Comparison of ENCODE assay signal across 1 cellular context in the genomic region with DNA sequence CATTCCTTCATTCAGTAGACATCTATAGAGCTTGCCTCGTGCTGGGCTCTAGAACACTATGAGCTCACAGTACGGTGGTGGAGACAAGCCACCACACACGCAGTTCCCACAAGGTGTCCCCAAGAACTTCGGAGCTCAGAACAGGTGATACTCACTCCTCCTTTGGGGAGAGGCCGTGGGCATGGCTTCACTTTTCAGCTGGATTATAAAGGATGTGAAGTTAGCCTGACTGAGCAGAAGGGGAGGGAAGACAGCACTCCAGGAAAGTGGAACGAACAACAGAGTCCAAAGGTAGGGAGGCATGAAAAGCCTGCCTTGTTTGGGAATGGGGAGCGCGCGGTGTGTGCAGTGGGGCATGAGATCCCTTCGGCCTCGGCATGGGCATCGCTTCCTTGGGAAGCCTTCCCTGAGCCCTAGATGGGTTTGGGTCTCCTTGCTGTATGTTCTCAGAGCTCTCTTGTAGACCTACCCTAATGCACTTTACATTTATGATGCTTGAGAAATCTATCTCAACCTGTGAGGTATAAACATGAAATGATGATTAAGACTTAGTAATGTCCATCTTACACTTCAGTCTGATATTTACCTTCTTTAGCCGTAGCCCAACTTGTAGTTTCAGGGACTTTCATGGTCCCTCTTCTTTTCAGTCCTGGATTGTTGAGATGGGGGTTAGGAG.
TF ChIP-seq lines count a peak whose summit lies in the region.

No MANE protein-coding gene starts in this region.

TF ChIP-seq in K562, 482 proteins besides CTCF, POLR2A, EP300 and RAD21 (continued from another document and continues in another):
- TF ChIP-seq, protein P1, sequence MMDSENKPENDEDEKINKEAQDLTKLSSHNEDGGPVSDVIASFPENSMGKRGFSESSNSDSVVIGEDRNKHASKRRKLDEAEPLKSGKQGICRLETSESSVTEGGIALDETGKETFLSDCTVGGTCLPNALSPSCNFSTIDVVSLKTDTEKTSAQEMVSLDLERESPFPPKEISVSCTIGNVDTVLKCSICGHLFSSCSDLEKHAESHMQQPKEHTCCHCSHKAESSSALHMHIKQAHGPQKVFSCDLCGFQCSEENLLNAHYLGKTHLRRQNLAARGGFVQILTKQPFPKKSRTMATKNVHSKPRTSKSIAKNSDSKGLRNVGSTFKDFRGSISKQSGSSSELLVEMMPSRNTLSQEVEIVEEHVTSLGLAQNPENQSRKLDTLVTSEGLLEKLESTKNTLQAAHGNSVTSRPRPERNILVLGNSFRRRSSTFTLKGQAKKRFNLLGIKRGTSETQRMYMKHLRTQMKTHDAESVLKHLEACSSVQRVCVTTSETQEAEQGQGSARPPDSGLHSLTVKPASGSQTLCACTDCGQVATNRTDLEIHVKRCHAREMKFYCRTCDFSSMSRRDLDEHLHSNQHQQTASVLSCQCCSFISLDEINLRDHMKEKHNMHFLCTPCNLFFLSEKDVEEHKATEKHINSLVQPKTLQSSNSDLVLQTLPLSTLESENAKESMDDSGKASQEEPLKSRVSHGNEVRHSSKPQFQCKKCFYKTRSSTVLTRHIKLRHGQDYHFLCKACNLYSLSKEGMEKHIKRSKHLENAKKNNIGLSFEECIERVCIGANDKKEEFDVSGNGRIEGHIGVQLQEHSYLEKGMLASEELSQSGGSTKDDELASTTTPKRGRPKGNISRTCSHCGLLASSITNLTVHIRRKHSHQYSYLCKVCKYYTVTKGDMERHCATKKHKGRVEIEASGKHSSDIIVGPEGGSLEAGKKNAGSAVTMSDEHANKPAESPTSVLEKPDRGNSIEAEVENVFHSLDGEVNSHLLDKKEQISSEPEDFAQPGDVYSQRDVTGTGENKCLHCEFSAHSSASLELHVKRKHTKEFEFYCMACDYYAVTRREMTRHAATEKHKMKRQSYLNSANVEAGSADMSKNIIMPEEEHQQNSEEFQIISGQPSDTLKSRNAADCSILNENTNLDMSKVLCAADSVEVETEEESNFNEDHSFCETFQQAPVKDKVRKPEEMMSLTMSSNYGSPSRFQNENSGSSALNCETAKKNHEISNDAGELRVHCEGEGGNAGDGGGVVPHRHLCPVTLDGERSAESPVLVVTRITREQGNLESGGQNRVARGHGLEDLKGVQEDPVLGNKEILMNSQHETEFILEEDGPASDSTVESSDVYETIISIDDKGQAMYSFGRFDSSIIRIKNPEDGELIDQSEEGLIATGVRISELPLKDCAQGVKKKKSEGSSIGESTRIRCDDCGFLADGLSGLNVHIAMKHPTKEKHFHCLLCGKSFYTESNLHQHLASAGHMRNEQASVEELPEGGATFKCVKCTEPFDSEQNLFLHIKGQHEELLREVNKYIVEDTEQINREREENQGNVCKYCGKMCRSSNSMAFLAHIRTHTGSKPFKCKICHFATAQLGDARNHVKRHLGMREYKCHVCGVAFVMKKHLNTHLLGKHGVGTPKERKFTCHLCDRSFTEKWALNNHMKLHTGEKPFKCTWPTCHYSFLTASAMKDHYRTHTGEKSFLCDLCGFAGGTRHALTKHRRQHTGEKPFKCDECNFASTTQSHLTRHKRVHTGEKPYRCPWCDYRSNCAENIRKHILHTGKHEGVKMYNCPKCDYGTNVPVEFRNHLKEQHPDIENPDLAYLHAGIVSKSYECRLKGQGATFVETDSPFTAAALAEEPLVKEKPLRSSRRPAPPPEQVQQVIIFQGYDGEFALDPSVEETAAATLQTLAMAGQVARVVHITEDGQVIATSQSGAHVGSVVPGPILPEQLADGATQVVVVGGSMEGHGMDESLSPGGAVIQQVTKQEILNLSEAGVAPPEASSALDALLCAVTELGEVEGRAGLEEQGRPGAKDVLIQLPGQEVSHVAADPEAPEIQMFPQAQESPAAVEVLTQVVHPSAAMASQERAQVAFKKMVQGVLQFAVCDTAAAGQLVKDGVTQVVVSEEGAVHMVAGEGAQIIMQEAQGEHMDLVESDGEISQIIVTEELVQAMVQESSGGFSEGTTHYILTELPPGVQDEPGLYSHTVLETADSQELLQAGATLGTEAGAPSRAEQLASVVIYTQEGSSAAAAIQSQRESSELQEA (IDR thresholded peaks at IDR 0.05; ENCODE audit: low read depth): no peak
- TF ChIP-seq, protein P2, sequence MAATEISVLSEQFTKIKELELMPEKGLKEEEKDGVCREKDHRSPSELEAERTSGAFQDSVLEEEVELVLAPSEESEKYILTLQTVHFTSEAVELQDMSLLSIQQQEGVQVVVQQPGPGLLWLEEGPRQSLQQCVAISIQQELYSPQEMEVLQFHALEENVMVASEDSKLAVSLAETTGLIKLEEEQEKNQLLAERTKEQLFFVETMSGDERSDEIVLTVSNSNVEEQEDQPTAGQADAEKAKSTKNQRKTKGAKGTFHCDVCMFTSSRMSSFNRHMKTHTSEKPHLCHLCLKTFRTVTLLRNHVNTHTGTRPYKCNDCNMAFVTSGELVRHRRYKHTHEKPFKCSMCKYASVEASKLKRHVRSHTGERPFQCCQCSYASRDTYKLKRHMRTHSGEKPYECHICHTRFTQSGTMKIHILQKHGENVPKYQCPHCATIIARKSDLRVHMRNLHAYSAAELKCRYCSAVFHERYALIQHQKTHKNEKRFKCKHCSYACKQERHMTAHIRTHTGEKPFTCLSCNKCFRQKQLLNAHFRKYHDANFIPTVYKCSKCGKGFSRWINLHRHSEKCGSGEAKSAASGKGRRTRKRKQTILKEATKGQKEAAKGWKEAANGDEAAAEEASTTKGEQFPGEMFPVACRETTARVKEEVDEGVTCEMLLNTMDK (IDR thresholded peaks at IDR 0.05; ENCODE audit: borderline replicate concordance, insufficient read depth, low read depth, low read length, poor library complexity, severe bottlenecking): peak; percentile 1
- TF ChIP-seq, protein P3, sequence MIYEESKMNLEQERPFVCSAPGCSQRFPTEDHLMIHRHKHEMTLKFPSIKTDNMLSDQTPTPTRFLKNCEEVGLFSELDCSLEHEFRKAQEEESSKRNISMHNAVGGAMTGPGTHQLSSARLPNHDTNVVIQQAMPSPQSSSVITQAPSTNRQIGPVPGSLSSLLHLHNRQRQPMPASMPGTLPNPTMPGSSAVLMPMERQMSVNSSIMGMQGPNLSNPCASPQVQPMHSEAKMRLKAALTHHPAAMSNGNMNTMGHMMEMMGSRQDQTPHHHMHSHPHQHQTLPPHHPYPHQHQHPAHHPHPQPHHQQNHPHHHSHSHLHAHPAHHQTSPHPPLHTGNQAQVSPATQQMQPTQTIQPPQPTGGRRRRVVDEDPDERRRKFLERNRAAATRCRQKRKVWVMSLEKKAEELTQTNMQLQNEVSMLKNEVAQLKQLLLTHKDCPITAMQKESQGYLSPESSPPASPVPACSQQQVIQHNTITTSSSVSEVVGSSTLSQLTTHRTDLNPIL (CRISPR knock-in tag; IDR thresholded peaks at IDR 0.05): no peak
- TF ChIP-seq ZNF217 (CRISPR knock-in tag; IDR thresholded peaks at IDR 0.05): no peak
- TF ChIP-seq, protein P4, sequence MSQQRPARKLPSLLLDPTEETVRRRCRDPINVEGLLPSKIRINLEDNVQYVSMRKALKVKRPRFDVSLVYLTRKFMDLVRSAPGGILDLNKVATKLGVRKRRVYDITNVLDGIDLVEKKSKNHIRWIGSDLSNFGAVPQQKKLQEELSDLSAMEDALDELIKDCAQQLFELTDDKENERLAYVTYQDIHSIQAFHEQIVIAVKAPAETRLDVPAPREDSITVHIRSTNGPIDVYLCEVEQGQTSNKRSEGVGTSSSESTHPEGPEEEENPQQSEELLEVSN (IDR thresholded peaks at IDR 0.05; ENCODE audit: borderline replicate concordance in 1 of 2, extremely low read depth in 1 of 2, insufficient read depth in 1 of 2, insufficient read length in 1 of 2, low read depth in 1 of 2, low read length in 1 of 2, poor library complexity in 1 of 2, severe bottlenecking in 1 of 2): peak in 1 of 2 experiments; percentile 6
- no peak for TF ChIP-seq PHF21A (IDR thresholded peaks at IDR 0.05; ENCODE audit: borderline replicate concordance, low read depth)
- TF ChIP-seq, protein P5, sequence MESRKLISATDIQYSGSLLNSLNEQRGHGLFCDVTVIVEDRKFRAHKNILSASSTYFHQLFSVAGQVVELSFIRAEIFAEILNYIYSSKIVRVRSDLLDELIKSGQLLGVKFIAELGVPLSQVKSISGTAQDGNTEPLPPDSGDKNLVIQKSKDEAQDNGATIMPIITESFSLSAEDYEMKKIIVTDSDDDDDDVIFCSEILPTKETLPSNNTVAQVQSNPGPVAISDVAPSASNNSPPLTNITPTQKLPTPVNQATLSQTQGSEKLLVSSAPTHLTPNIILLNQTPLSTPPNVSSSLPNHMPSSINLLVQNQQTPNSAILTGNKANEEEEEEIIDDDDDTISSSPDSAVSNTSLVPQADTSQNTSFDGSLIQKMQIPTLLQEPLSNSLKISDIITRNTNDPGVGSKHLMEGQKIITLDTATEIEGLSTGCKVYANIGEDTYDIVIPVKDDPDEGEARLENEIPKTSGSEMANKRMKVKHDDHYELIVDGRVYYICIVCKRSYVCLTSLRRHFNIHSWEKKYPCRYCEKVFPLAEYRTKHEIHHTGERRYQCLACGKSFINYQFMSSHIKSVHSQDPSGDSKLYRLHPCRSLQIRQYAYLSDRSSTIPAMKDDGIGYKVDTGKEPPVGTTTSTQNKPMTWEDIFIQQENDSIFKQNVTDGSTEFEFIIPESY (CRISPR knock-in tag; IDR thresholded peaks at IDR 0.05): no peak
- TF ChIP-seq ZNF143 (CRISPR knock-in tag; IDR thresholded peaks at IDR 0.05): no peak
- no peak for TF ChIP-seq CBX5 (IDR thresholded peaks at IDR 0.05; ENCODE audit: borderline replicate concordance, low read depth)
- TF ChIP-seq ZNF668 (CRISPR knock-in tag; IDR thresholded peaks at IDR 0.05): no peak
- peak; percentile 57; the same call in 1 of the 2 replicates for TF ChIP-seq NFRKB (IDR thresholded peaks at IDR 0.05; ENCODE audit: low read depth)
- no peak for TF ChIP-seq PRPF4 (IDR thresholded peaks at IDR 0.05; ENCODE audit: insufficient read depth, low read depth, low read length, poor library complexity, severe bottlenecking)
- no peak for TF ChIP-seq ZNF830 (CRISPR knock-in tag; IDR thresholded peaks at IDR 0.05)
- TF ChIP-seq, protein P6, sequence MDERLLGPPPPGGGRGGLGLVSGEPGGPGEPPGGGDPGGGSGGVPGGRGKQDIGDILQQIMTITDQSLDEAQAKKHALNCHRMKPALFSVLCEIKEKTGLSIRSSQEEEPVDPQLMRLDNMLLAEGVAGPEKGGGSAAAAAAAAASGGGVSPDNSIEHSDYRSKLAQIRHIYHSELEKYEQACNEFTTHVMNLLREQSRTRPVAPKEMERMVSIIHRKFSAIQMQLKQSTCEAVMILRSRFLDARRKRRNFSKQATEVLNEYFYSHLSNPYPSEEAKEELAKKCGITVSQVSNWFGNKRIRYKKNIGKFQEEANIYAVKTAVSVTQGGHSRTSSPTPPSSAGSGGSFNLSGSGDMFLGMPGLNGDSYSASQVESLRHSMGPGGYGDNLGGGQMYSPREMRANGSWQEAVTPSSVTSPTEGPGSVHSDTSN (CRISPR knock-in tag; IDR thresholded peaks at IDR 0.05; ENCODE audit: low read depth): no peak
- TF ChIP-seq, protein P6 (tag; conservative IDR thresholded peaks at IDR 0.05; ENCODE audit: low read depth): no peak
- peak; percentile 7; the same call in 1 of the 2 replicates for TF ChIP-seq JUND (IDR thresholded peaks at IDR 0.05; ENCODE audit: borderline replicate concordance, low read depth, low read length)
- TF ChIP-seq JUND (tag; IDR thresholded peaks at IDR 0.05; ENCODE audit: borderline replicate concordance, low read depth, low read length): no peak
- TF ChIP-seq ARNT (IDR thresholded peaks at IDR 0.05): no peak
- no peak for TF ChIP-seq ZNF175 (CRISPR knock-in tag; IDR thresholded peaks at IDR 0.05; ENCODE audit: low read depth)
- TF ChIP-seq, protein P7, sequence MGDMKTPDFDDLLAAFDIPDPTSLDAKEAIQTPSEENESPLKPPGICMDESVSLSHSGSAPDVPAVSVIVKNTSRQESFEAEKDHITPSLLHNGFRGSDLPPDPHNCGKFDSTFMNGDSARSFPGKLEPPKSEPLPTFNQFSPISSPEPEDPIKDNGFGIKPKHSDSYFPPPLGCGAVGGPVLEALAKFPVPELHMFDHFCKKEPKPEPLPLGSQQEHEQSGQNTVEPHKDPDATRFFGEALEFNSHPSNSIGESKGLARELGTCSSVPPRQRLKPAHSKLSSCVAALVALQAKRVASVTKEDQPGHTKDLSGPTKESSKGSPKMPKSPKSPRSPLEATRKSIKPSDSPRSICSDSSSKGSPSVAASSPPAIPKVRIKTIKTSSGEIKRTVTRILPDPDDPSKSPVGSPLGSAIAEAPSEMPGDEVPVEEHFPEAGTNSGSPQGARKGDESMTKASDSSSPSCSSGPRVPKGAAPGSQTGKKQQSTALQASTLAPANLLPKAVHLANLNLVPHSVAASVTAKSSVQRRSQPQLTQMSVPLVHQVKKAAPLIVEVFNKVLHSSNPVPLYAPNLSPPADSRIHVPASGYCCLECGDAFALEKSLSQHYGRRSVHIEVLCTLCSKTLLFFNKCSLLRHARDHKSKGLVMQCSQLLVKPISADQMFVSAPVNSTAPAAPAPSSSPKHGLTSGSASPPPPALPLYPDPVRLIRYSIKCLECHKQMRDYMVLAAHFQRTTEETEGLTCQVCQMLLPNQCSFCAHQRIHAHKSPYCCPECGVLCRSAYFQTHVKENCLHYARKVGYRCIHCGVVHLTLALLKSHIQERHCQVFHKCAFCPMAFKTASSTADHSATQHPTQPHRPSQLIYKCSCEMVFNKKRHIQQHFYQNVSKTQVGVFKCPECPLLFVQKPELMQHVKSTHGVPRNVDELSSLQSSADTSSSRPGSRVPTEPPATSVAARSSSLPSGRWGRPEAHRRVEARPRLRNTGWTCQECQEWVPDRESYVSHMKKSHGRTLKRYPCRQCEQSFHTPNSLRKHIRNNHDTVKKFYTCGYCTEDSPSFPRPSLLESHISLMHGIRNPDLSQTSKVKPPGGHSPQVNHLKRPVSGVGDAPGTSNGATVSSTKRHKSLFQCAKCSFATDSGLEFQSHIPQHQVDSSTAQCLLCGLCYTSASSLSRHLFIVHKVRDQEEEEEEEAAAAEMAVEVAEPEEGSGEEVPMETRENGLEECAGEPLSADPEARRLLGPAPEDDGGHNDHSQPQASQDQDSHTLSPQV (IDR thresholded peaks at IDR 0.05): peak; percentile 77
- TF ChIP-seq NELFE (IDR thresholded peaks at IDR 0.05; ENCODE audit: insufficient read depth, insufficient read length): no peak
- TF ChIP-seq, protein P8, sequence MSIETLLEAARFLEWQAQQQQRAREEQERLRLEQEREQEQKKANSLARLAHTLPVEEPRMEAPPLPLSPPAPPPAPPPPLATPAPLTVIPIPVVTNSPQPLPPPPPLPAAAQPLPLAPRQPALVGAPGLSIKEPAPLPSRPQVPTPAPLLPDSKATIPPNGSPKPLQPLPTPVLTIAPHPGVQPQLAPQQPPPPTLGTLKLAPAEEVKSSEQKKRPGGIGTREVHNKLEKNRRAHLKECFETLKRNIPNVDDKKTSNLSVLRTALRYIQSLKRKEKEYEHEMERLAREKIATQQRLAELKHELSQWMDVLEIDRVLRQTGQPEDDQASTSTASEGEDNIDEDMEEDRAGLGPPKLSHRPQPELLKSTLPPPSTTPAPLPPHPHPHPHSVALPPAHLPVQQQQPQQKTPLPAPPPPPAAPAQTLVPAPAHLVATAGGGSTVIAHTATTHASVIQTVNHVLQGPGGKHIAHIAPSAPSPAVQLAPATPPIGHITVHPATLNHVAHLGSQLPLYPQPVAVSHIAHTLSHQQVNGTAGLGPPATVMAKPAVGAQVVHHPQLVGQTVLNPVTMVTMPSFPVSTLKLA (conservative IDR thresholded peaks at IDR 0.05): 0 out of 4 replicates have a peak, but pooled peaks have one; percentile 5 to 10
- peak; percentile 59; the same call in 1 of the 2 replicates for TF ChIP-seq ZNF384 (IDR thresholded peaks at IDR 0.05; ENCODE audit: low read depth, low read length)
- no peak for TF ChIP-seq KLF13 (tag; IDR thresholded peaks at IDR 0.05; ENCODE audit: borderline replicate concordance, low read depth)
- no peak for TF ChIP-seq SIN3A (IDR thresholded peaks at IDR 0.05; ENCODE audit: borderline replicate concordance in 2 of 2, control insufficient read depth in 1 of 2, low read depth in 2 of 2, low read length in 2 of 2)
